ENCODE assay signal across 17 cellular contexts in genomic region chr20:63562461-63563185, GRCh38.
"Had no signal": no experiment of that assay in that cellular context is flagged by ENCODE, and none has a peak within 500 bp of the region (broad histone marks: within the 10 kb centered on the region; RNA-seq: fewer than 3 reads in every experiment).

No MANE protein-coding gene starts in this region.

- DNase-seq: cortex of kidney; dorsolateral prefrontal cortex; effector CD8-positive, alpha-beta T cell; foreskin melanocyte; head of caudate nucleus; left ventricle myocardium superior; mesendoderm; naive B cell; posterior cingulate gyrus; stimulated activated CD4-positive, alpha-beta T cell treated with anti-CD3 and anti-CD28 coated beads, Interleukin-12 subunit alpha, Interleukin-12 subunit beta, amount 100 ng/mL, for 4 hours; stimulated activated naive CD4-positive, alpha-beta T cell treated with Interleukin-2 at 50 U/mL for 16 hours; trophoblast cell had no signal

- H3K27me3 ChIP-seq: dorsolateral prefrontal cortex, hepatocyte had no signal

- H3K4me3 Mint-ChIP-seq: naive B cell, nephron had no signal

- H3K4me3 ChIP-seq: dorsolateral prefrontal cortex, hepatocyte, lung had no signal

- H3K27ac Mint-ChIP-seq: naive B cell, nephron had no signal

- ATAC-seq: left colon, left ventricle myocardium superior, sciatic nerve had no signal

- H3K27me3 Mint-ChIP-seq: naive B cell had no signal

- H3K9me3 Mint-ChIP-seq: nephron had no signal

- H3K4me1 Mint-ChIP-seq: nephron had no signal

- H3K27ac ChIP-seq: dorsolateral prefrontal cortex, hepatocyte had no signal

- H3K4me2 ChIP-seq: hepatocyte had no signal
